ENCODE assay signal across 9 cellular contexts in genomic region chr12:53208877-53209463, GRCh38. TPM values are rescaled to one million over a fixed set of nuclear protein-coding genes. Genes with fewer than 3 reads are reported as not detected.
DNase-seq lines count a peak whose midpoint lies in the region; ATAC-seq, FAIRE-seq and TF ChIP-seq lines count a peak whose summit lies in the region.
"Had no signal": no experiment of that assay in that cellular context is flagged by ENCODE, and none has a peak within 500 bp of the region (broad histone marks: within the 10 kb centered on the region; RNA-seq: fewer than 3 reads in every experiment).

No MANE protein-coding gene starts in this region.

- H3K9ac ChIP-seq in mesendoderm (ENCODE audit: low read length): no peak overlapping the region

- H3K4me2 ChIP-seq in mesendoderm (ENCODE audit: low read length): no peak overlapping the region

- peak overlapping the region; percentile 97 for H3K27ac Mint-ChIP-seq in T-helper 17 cell

- no peaks in the 10 kb centered on the region for H3K27me3 ChIP-seq in neutrophil
- H3K27me3 ChIP-seq in mesendoderm (ENCODE audit: insufficient read depth, low read length, poor library complexity): no peaks in the 10 kb centered on the region

- H2BK120ac ChIP-seq in mesendoderm (ENCODE audit: low read depth, low read length): no peak overlapping the region

- no peak overlapping the region for H2AK5ac ChIP-seq in mesendoderm (ENCODE audit: low read length)

- no peak overlapping the region for H3K18ac ChIP-seq in mesendoderm (ENCODE audit: low read length)

- DNase-seq in T-helper 17 cell (no peak), mesendoderm (no peak), frontal cortex (ENCODE audit: low spot score in 2 of 2) (no peak), G401 (ENCODE audit: low spot score) (no peak), head of caudate nucleus (no peak)

- no peak for TF ChIP-seq POLR2A in GM18505 (IDR thresholded peaks at IDR 0.05; ENCODE audit: borderline replicate concordance, extremely low read depth, insufficient read depth, insufficient read length)

- H3K56ac ChIP-seq in mesendoderm (ENCODE audit: low read length): no peak overlapping the region

- H3K79me1 ChIP-seq in mesendoderm (ENCODE audit: low read length): peaks cover 2% of the 10 kb centered on the region

- H3K4me3 Mint-ChIP-seq in T-helper 17 cell: peak overlapping the region; percentile 92

- WGBS in mesendoderm (ENCODE audit: extremely low coverage, insufficient coverage, low lambda C conversion rate): no CpG with 5 or more reads among the region's 7 CpGs

- H3K4ac ChIP-seq in mesendoderm (ENCODE audit: low read depth, low read length): no peak overlapping the region

- no peak overlapping the region for H4K8ac ChIP-seq in mesendoderm (ENCODE audit: low read depth, low read length)

- peaks cover 18 to 43% of the 10 kb centered on the region in 2 experiments for H3K4me1 ChIP-seq in neutrophil (ENCODE audit: control insufficient read depth in 1 of 2, insufficient read depth in 1 of 2, low read depth in 1 of 2, low read length in 1 of 2)
- H3K4me1 ChIP-seq in mesendoderm (ENCODE audit: control insufficient read depth, low read depth, low read length): peaks cover 6% of the 10 kb centered on the region

- peaks cover 71% of the 10 kb centered on the region for H3K4me1 Mint-ChIP-seq in T-helper 17 cell

- H3K27ac ChIP-seq in neutrophil (peak overlapping the region; percentile 90), mesendoderm (ENCODE audit: low read depth, low read length) (no peak overlapping the region)

- H2BK5ac ChIP-seq in mesendoderm (ENCODE audit: low read length): no peak overlapping the region

- FAIRE-seq in frontal cortex (lab: Jason Lieb, UNC): no peak
- FAIRE-seq: TTC549 had no signal

- H3K36me3 Mint-ChIP-seq in T-helper 17 cell (ENCODE audit: low read depth): peaks cover 7% of the 10 kb centered on the region

- in situ Hi-C loops in G401 (cut with HindIII; ENCODE audit: low sequenced_read_pairs): no loop called here

- H3K79me2 ChIP-seq in mesendoderm (ENCODE audit: control insufficient read depth, insufficient read depth, low read length): no peaks in the 10 kb centered on the region

- no peaks in the 10 kb centered on the region for H3K9me3 ChIP-seq in T-helper 17 cell (ENCODE audit: control insufficient read depth, low read length, poor library complexity, severe bottlenecking)
- no peaks in the 10 kb centered on the region for H3K9me3 ChIP-seq in neutrophil

- H3K4me3 ChIP-seq in neutrophil (ENCODE audit: low read depth in 1 of 2, low read length in 1 of 2) (peak overlapping the region; percentile 59 to 61), mesendoderm (ENCODE audit: low read length) (no peak overlapping the region)

- H3K36me3 ChIP-seq in neutrophil (no peaks in the 10 kb centered on the region), mesendoderm (ENCODE audit: control insufficient read depth, insufficient read depth, low read length) (peaks cover 10% of the 10 kb centered on the region)

- H4K5ac ChIP-seq in mesendoderm (ENCODE audit: low read length): no peak overlapping the region

- H3K23ac ChIP-seq in mesendoderm (ENCODE audit: low read length): no peak overlapping the region

- intact Hi-C loops in head of caudate nucleus (cut with DNase I): no loop called here

- TF ChIP-seq CTCF in neutrophil (IDR thresholded peaks at IDR 0.05): no peak

- peak; percentile 40 for ATAC-seq in GM18505 (IDR thresholded peaks at IDR 0.05; ENCODE audit: unreplicated experiment)
- ATAC-seq in HG02678 (IDR thresholded peaks at IDR 0.05; ENCODE audit: unreplicated experiment): peak; percentile 30
- ATAC-seq in T-helper 17 cell: peak; percentile 17

- H3K27me3 Mint-ChIP-seq in T-helper 17 cell: no peaks in the 10 kb centered on the region

- no peak overlapping the region for H2BK15ac ChIP-seq in mesendoderm (replicated peaks; ENCODE audit: low read depth)

RNA-seq across cellular contexts. Expression of gene ITGB7, which starts 1.9 kb away (rescaled TPM):
- 100 to 1,000 TPM; 306 to 367 TPM for total RNA-seq in T-helper 17 cell
- 0.49 TPM for polyA plus RNA-seq in mesendoderm (2013, experiment 1 of 2)
- 0.88 TPM for polyA plus RNA-seq in mesendoderm (2013, experiment 2 of 2)
- not detected for total RNA-seq in frontal cortex
- total RNA-seq in G401 (2014; rRNA removed; shearing (Covaris generic)): 0.41 and 0.49 TPM in 2 replicates

RNA-seq across cellular contexts. Expression of gene RARG, which starts 23.0 kb away (rescaled TPM):
- 10 to 100 TPM; 57.6 to 57.8 TPM for total RNA-seq in T-helper 17 cell
- polyA plus RNA-seq in mesendoderm (2013, experiment 1 of 2): 28.5 TPM
- 26.2 TPM for polyA plus RNA-seq in mesendoderm (2013, experiment 2 of 2)
- total RNA-seq in frontal cortex: 1.6 TPM
- 48.6 and 58.9 TPM in 2 replicates for total RNA-seq in G401 (2014; rRNA removed; shearing (Covaris generic))

RNA-seq across cellular contexts. Expression of gene CSAD, which starts 28.2 kb away (rescaled TPM):
- total RNA-seq in T-helper 17 cell (10 to 100 TPM; 57.2 to 61.0 TPM), frontal cortex (11.8 TPM)
- polyA plus RNA-seq in mesendoderm (2013, experiment 1 of 2): 3.2 TPM
- polyA plus RNA-seq in mesendoderm (2013, experiment 2 of 2): 3.5 TPM
- total RNA-seq in G401 (2014; rRNA removed; shearing (Covaris generic)): 2.0 and 7.2 TPM in 2 replicates

RNA-seq across cellular contexts. Expression of gene ZNF740, which starts 28.4 kb away (rescaled TPM):
- total RNA-seq in T-helper 17 cell (10 to 100 TPM; 24.3 to 34.6 TPM), frontal cortex (17.1 TPM)
- polyA plus RNA-seq in mesendoderm (2013, experiment 1 of 2): 6.8 TPM
- polyA plus RNA-seq in mesendoderm (2013, experiment 2 of 2): 7.1 TPM
- 12.1 and 19.4 TPM in 2 replicates for total RNA-seq in G401 (2014; rRNA removed; shearing (Covaris generic))

RNA-seq across cellular contexts. Expression of gene ESPL1, which starts 59.1 kb away (rescaled TPM):
- total RNA-seq in T-helper 17 cell: under 1 TPM; 0.30 to 0.83 TPM
- polyA plus RNA-seq in mesendoderm (2013, experiment 1 of 2): 16.8 TPM
- polyA plus RNA-seq in mesendoderm (2013, experiment 2 of 2): 15.4 TPM
- total RNA-seq in frontal cortex: 1.2 TPM
- 21.8 and 23.1 TPM in 2 replicates for total RNA-seq in G401 (2014; rRNA removed; shearing (Covaris generic))

Comparison
In these comparisons a context has a peak if more than half of its experiments do, and no peak if none do; other contexts are left out.
1. RNA of gene ITGB7, which starts 1.9 kb away (total RNA-seq): 306 to 367 TPM in T-helper 17 cell; 0.41 to 0.49 TPM in G401 and not detected in frontal cortex (single experiment); every median in the first group is over 100 times any median in the second.
2. RNA of gene RARG, which starts 23.0 kb away (total RNA-seq): 57.6 to 57.8 TPM in T-helper 17 cell and 48.6 to 58.9 TPM in G401; 1.6 TPM in frontal cortex (single experiment); every median in the first group is over 10 times any median in the second.
3. Peak in every context shown above with its lines, with median percentiles within 50 percentile points of each other: ATAC-seq.